In the genomic region with DNA sequence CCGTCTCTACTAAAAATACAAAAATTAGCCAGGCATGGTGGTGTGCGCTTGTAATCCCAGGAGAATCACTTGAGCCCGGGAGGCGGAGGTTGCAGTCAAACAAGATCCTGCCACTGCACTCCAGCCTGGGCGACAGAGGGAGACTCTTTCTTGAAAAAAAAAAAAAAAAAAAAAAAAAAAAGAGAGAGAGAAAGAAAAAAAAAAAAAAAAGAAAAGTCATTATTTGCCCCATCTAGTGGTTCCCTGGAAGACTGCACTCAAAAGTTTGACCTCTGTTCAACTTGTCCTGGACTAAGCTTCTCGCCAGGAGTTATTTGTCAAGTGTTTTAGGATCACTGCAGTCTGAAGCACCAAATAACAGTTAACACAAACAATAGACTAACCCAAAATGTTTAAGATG, we compare ENCODE assay signal across 8 cellular contexts. TPM values are rescaled to one million over a fixed set of nuclear protein-coding genes. Genes with fewer than 3 reads are reported as not detected.
DNase-seq lines count a peak whose midpoint lies in the region; ATAC-seq lines count a peak whose summit lies in the region.

No MANE protein-coding gene starts in this region.

- H3K4me3 Mint-ChIP-seq in activated T-cell treated with anti-CD3 and anti-CD28 coated beads, Interleukin-2, amount 50 U/mL, for 4 hours = no peak overlapping the region

- H3K9me3 Mint-ChIP-seq in activated T-cell treated with anti-CD3 and anti-CD28 coated beads, Interleukin-2, amount 50 U/mL, for 4 hours = no peaks in the 10 kb centered on the region

- H3K9me3 ChIP-seq in SK-N-MC (ENCODE audit: low read depth, low read length) = no peaks in the 10 kb centered on the region

- no peaks in the 10 kb centered on the region for H3K36me3 ChIP-seq in SK-N-MC (ENCODE audit: insufficient read depth, low read length)

- H3K9ac ChIP-seq in SK-N-MC (ENCODE audit: insufficient read length) = no peak overlapping the region

- H3K27ac ChIP-seq in SK-N-MC = no peak overlapping the region

- intact Hi-C loops in sciatic nerve (cut with DNase I) = no loop called here

- H3K4me3 ChIP-seq in SK-N-MC = 0 out of 2 replicates have a peak overlapping the region, but pooled peaks have one; percentile 6

- ATAC-seq in HG02642 (IDR thresholded peaks at IDR 0.05; ENCODE audit: poor library complexity, unreplicated experiment) = peak; percentile 75
- no peak for ATAC-seq in GM21390 (IDR thresholded peaks at IDR 0.05; ENCODE audit: unreplicated experiment)
- no peak for ATAC-seq in sciatic nerve
- no peak for ATAC-seq in activated T-cell treated with anti-CD3 and anti-CD28 coated beads, Interleukin-2, amount 50 U/mL, for 4 hours

- no peaks in the 10 kb centered on the region for H3K4me1 Mint-ChIP-seq in activated T-cell treated with anti-CD3 and anti-CD28 coated beads, Interleukin-2, amount 50 U/mL, for 4 hours (ENCODE audit: low read depth)

- no peaks in the 10 kb centered on the region for H3K27me3 Mint-ChIP-seq in activated T-cell treated with anti-CD3 and anti-CD28 coated beads, Interleukin-2, amount 50 U/mL, for 4 hours (ENCODE audit: low read depth)

- H3K36me3 Mint-ChIP-seq in activated T-cell treated with anti-CD3 and anti-CD28 coated beads, Interleukin-2, amount 50 U/mL, for 4 hours (ENCODE audit: insufficient read depth) = no peaks in the 10 kb centered on the region

- DNase-seq in DMS114 treated with DMSO at 0.1 percent for 48 hours (lab: John Stamatoyannopoulos, UW; ENCODE audit: unreplicated experiment) (peak; percentile 6), SK-N-MC (ENCODE audit: low read depth, low spot score) (no peak), kidney glomerular epithelial cell (lab: John Stamatoyannopoulos, UW) (peak; percentile 24), sciatic nerve (ENCODE audit: low spot score) (no peak)
- no peak for DNase-seq in activated T-cell treated with anti-CD3 and anti-CD28 coated beads, Interleukin-2, amount 50 U/mL, for 48 hours
- DNase-seq in activated T-cell treated with anti-CD3 and anti-CD28 coated beads, Interleukin-2, amount 50 U/mL, for 4 hours = no peak

RNA-seq across cellular contexts. Expression of a gene that starts 45.3 kb away (rescaled TPM):
- 0.45 TPM for total RNA-seq in sciatic nerve
- total RNA-seq in activated T-cell treated with anti-CD3 and anti-CD28 coated beads, Interleukin-2, amount 50 U/mL, for 4 hours = not detected

Comparison
In these comparisons a context has a peak if more than half of its experiments do, and no peak if none do; other contexts are left out.
1. DNase-seq: peak in DMS114 treated with DMSO at 0.1 percent for 48 hours (single experiment) and kidney glomerular epithelial cell (single experiment); none in SK-N-MC (single experiment), sciatic nerve (single experiment), activated T-cell treated with anti-CD3 and anti-CD28 coated beads, Interleukin-2, amount 50 U/mL, for 48 hours (0 of 2) and activated T-cell treated with anti-CD3 and anti-CD28 coated beads, Interleukin-2, amount 50 U/mL, for 4 hours (single experiment).